In genomic region chr1:24150228-24151174, GRCh38 we compare ENCODE assay signal across 8 cellular contexts. TPM values are rescaled to one million over a fixed set of nuclear protein-coding genes. Genes with fewer than 3 reads are reported as not detected.
DNase-seq lines count a peak whose midpoint lies in the region; ATAC-seq and TF ChIP-seq lines count a peak whose summit lies in the region.

No MANE protein-coding gene starts in this region.

- CTCF ChIA-PET in T-cell (lab: Charles Lee) = interaction anchor here (0.6 to 3.9 kb wide), 23 partner anchors 36 to 995 kb away, joined by 3 to 55 read pairs (median 4); partner anchors contain the start of genes IFNLR1 (in 1 of the 2) and NIPAL3 (in 1 of the 2)

- H3K36me3 Mint-ChIP-seq in T-cell = no peaks in the 10 kb centered on the region

- in situ Hi-C loops in transverse colon (cut with MboI; ENCODE audit: low pct_ligation_motif_present in 1 of 4, low pct_unique_long_range_greater_than_20kb in 1 of 4, low sequenced_read_pairs in 3 of 4) = no loop called here

- H3K4me1 Mint-ChIP-seq in T-cell = peaks cover 6 to 18% (median 15%) of the 10 kb centered on the region in 3 donors

- H3K27ac ChIP-seq in heart right ventricle (no peak overlapping the region), transverse colon (peak overlapping the region; percentile 68 to 84 (median 71))

- H3K9ac ChIP-seq in adipocyte (ENCODE audit: low read length) = peak overlapping the region; percentile 58

- no peaks in the 10 kb centered on the region for H3K9me3 Mint-ChIP-seq in T-cell

- no peak overlapping the region for H3K27ac Mint-ChIP-seq in T-cell

- peaks cover 20 to 43% of the 10 kb centered on the region in 2 donors for H3K27me3 Mint-ChIP-seq in T-cell

- H3K9me3 ChIP-seq in adipocyte (ENCODE audit: control insufficient read depth, low read length) = no peaks in the 10 kb centered on the region
- H3K9me3 ChIP-seq in heart right ventricle = no peaks in the 10 kb centered on the region
- H3K9me3 ChIP-seq in transverse colon = no peaks in the 10 kb centered on the region

- POLR2A ChIA-PET in T-cell (lab: Charles Lee) = interaction anchor here in 1 of 2 donors (0.6 kb wide), 1 partner anchor 240 kb away, joined by 9 read pairs; no protein-coding TSS in a partner anchor

- peaks cover 10% of the 10 kb centered on the region for H3K4me1 ChIP-seq in adipocyte (ENCODE audit: control insufficient read depth, insufficient read depth, low read length)
- peaks cover 0 to 15% (median 9%) of the 10 kb centered on the region in 9 donors for H3K4me1 ChIP-seq in heart right ventricle
- H3K4me1 ChIP-seq in transverse colon = peaks cover 3 to 19% (median 16%) of the 10 kb centered on the region in 4 donors

- ATAC-seq in GM21723 (IDR thresholded peaks at IDR 0.05; ENCODE audit: unreplicated experiment) (peak; percentile 60), T-cell (replicated peaks in 1 of 4) (peak; percentile 93 to 96 (median 95)), heart right ventricle (peak; percentile 92 to 95 (median 94))

- H3K27me3 ChIP-seq in adipocyte (replicated peaks; ENCODE audit: control insufficient read depth, insufficient read depth, low read length) (peaks cover 40% of the 10 kb centered on the region), heart right ventricle (peaks cover 0 to 37% (median 20%) of the 10 kb centered on the region in 7 donors), transverse colon (peaks cover 15% of the 10 kb centered on the region)

- no peak for TF ChIP-seq EP300 in transverse colon (IDR thresholded peaks at IDR 0.05; ENCODE audit: low read depth)

- peak; percentile 43 for TF ChIP-seq POLR2A in transverse colon (IDR thresholded peaks at IDR 0.05)

- H3K36me3 ChIP-seq in adipocyte (ENCODE audit: control insufficient read depth, insufficient read depth, low read length, severe bottlenecking) = no peaks in the 10 kb centered on the region
- no peaks in the 10 kb centered on the region for H3K36me3 ChIP-seq in heart right ventricle
- H3K36me3 ChIP-seq in transverse colon = no peaks in the 10 kb centered on the region

- DNase-seq in Ammon's horn (ENCODE audit: low spot score) (peak; percentile 88), NCI-H146 (lab: John Stamatoyannopoulos, UW) (peak; percentile 96), T-cell (peak; percentile 60 to 89 (median 82)), adipocyte (ENCODE audit: low read depth) (peak; percentile 85), heart right ventricle (peak; percentile 87 to 88), posterior cingulate gyrus (peak; percentile 59 to 96 (median 83)), transverse colon (peak; percentile 98)

- peak overlapping the region; percentile 50 to 53 (median 52) for H3K4me3 Mint-ChIP-seq in T-cell

- peak; percentile 67 to 92 (median 84) for TF ChIP-seq CTCF in heart right ventricle (IDR thresholded peaks at IDR 0.05)
- peak; percentile 84 to 95 (median 91) for TF ChIP-seq CTCF in transverse colon (IDR thresholded peaks at IDR 0.05)

- intact Hi-C loops in heart right ventricle (cut with DNase I) (no loop called here), posterior cingulate gyrus (cut with DNase I) (no loop called here), transverse colon (cut with DNase I; ENCODE audit: low total_unique reads) (no loop called here)

- peak overlapping the region; percentile 66 for H3K4me3 ChIP-seq in adipocyte (ENCODE audit: low read length)
- H3K4me3 ChIP-seq in heart right ventricle = peak overlapping the region in 3 of 10 donors; percentile 5 to 26 (median 16)
- peak overlapping the region in 1 of 4 donors; percentile 9 for H3K4me3 ChIP-seq in transverse colon

- 14 to 15% methylated on average over 36 of the region's 36 CpGs for whole genome bisulfite sequencing in heart right ventricle, 2 donors
- 10 to 12% methylated on average over 6 to 34 of the region's 36 CpGs for WGBS in transverse colon (ENCODE audit: low coverage in 1 of 2), 2 donors

RNA-seq across cellular contexts. Expression of gene IL22RA1, which starts 7.6 kb away (rescaled TPM):
- total RNA-seq in T-cell (under 1 TPM in 2 of 5 donors, not detected in 3; 0.13 to 0.15 TPM), heart right ventricle (1 to 10 TPM in 1 of 10 donors, under 1 TPM in 8, not detected in 1; 0.13 to 1.6 (median 0.31) TPM), transverse colon (10 to 100 TPM in 3 of 4 donors, 1 to 10 TPM in 1; 4.4 to 29.2 (median 27.3) TPM)
- under 1 TPM; 0.07 to 0.29 TPM for polyA plus RNA-seq in heart right ventricle

RNA-seq across cellular contexts. Expression of gene IFNLR1, which starts 36.6 kb away (rescaled TPM):
- total RNA-seq in T-cell (1 to 10 TPM; 2.4 to 7.0 (median 6.0) TPM), heart right ventricle (1 to 10 TPM; 2.0 to 3.7 (median 2.6) TPM), transverse colon (10 to 100 TPM in 3 of 4 donors, 1 to 10 TPM in 1; 2.6 to 37.4 (median 12.7) TPM)
- polyA plus RNA-seq in heart right ventricle = 1 to 10 TPM in 1 of 2 donors, under 1 TPM in 1; 0.51 to 1.2 TPM

RNA-seq across cellular contexts. Expression of gene MYOM3, which starts 38.6 kb away (rescaled TPM):
- total RNA-seq in T-cell = not detected
- 100 to 1,000 TPM; 285 to 428 (median 328) TPM for total RNA-seq in heart right ventricle
- polyA plus RNA-seq in heart right ventricle = 100 to 1,000 TPM in 1 of 2 donors, 10 to 100 TPM in 1; 85.3 to 293 TPM
- 1 to 10 TPM in 3 of 4 donors, under 1 TPM in 1; 0.60 to 7.5 (median 3.0) TPM for total RNA-seq in transverse colon

Comparison
In these comparisons a context has a peak if more than half of its experiments do, and no peak if none do; other contexts are left out.
1. H3K27ac ChIP-seq: peak in transverse colon (4 of 4); none in heart right ventricle (0 of 10).
2. RNA of gene MYOM3, which starts 38.6 kb away (total RNA-seq): 285 to 428 TPM in heart right ventricle; 0.60 to 7.5 TPM in transverse colon and not detected in T-cell; every median in the first group is over 10 times any median in the second.
3. Peak in every context shown above with its lines, with median percentiles within 50 percentile points of each other: DNase-seq and ATAC-seq.